In genomic region chr4:110437288-110437687, GRCh38 we compare ENCODE assay signal across 2 cellular contexts. TPM values are rescaled to one million over a fixed set of nuclear protein-coding genes. Genes with fewer than 3 reads are reported as not detected.
"Had no signal": no experiment of that assay in that cellular context is flagged by ENCODE, and none has a peak within 500 bp of the region (broad histone marks: within the 10 kb centered on the region; RNA-seq: fewer than 3 reads in every experiment).

No MANE protein-coding gene starts in this region.

RNA-seq across cellular contexts. Expression of gene ENPEP, which starts 38.7 kb away (rescaled TPM):
- total RNA-seq: activated CD4-positive, alpha-beta T cell treated with anti-CD3 and anti-CD28 coated beads for 36 hours; bronchial epithelial cell had no signal
